In the genomic region with DNA sequence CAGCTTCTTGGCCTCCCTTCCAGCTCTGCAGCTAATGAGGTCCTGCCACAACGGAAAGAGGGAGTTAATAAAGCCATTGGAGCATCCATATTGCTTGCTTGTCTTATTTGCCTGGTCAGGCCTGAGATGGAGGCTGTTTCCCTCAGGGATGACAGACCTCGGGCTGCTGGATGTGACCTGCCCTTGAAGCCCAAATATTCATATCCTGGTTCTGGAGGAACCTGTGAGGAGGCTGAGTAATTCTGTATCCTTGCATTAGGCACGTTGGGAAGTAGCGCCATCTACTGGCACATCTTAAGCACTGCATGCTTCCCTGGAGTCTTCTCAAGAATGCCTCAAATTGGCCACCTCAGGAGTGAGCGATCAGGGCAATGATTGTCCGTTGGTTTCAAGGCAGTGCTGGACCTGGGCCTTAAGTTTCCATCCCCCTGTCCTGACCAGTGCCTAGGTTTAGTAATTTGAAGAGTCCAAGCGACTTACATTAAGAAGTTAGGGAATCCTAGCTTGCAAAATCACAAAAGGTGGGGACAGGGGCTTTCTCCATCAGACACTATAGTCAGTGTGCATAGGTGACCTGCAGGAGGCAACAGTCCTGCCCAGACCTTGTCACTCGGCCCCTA, we compare ENCODE assay signal across 9 cellular contexts. TPM values are rescaled to one million over a fixed set of nuclear protein-coding genes. Genes with fewer than 3 reads are reported as not detected.
DNase-seq lines count a peak whose midpoint lies in the region; TF ChIP-seq lines count a peak whose summit lies in the region.
"Had no signal": no experiment of that assay in that cellular context is flagged by ENCODE, and none has a peak within 500 bp of the region (broad histone marks: within the 10 kb centered on the region; RNA-seq: fewer than 3 reads in every experiment).

No MANE protein-coding gene starts in this region.

- H3K4me3 ChIP-seq in fibroblast of villous mesenchyme (ENCODE audit: low read depth, low read length) = no peak overlapping the region
- H3K4me3 ChIP-seq in suprapubic skin = no peak overlapping the region
- H3K4me3 ChIP-seq: skin epidermis had no signal

- H3K9me3 Mint-ChIP-seq in activated T-helper 1 cell treated with anti-CD3 and anti-CD28 coated beads, Interleukin-12 subunit alpha, Interleukin-12 subunit beta, Interleukin-2, Interleukin-4 antibody, amounts not matched to agents 30 ng/mL and 10 ng/mL and 1 ng/mL, durations not matched to agents 14 hours and 24 hours and 36 hours = no peaks in the 10 kb centered on the region

- no peak overlapping the region for H3K4me3 Mint-ChIP-seq in activated T-helper 1 cell treated with anti-CD3 and anti-CD28 coated beads, Interleukin-12 subunit alpha, Interleukin-12 subunit beta, Interleukin-2, Interleukin-4 antibody, amounts not matched to agents 30 ng/mL and 10 ng/mL and 1 ng/mL, durations not matched to agents 14 hours and 24 hours and 36 hours

- H3K4me1 ChIP-seq in suprapubic skin = peaks cover 30% of the 10 kb centered on the region

- H3K27ac Mint-ChIP-seq in activated T-helper 1 cell treated with anti-CD3 and anti-CD28 coated beads, Interleukin-12 subunit alpha, Interleukin-12 subunit beta, Interleukin-2, Interleukin-4 antibody, amounts not matched to agents 30 ng/mL and 10 ng/mL and 1 ng/mL, durations not matched to agents 14 hours and 24 hours and 36 hours = no peak overlapping the region

- TF ChIP-seq EP300 in suprapubic skin (IDR thresholded peaks at IDR 0.05) = no peak

- no peak for TF ChIP-seq POLR2A in suprapubic skin (IDR thresholded peaks at IDR 0.05)

- WGBS in suprapubic skin = 8% methylated on average over 7 of the region's 8 CpGs

- peaks cover 36% of the 10 kb centered on the region for H3K36me3 Mint-ChIP-seq in activated T-helper 1 cell treated with anti-CD3 and anti-CD28 coated beads, Interleukin-12 subunit alpha, Interleukin-12 subunit beta, Interleukin-2, Interleukin-4 antibody, amounts not matched to agents 30 ng/mL and 10 ng/mL and 1 ng/mL, durations not matched to agents 14 hours and 24 hours and 36 hours (ENCODE audit: low read depth)

- H3K36me3 ChIP-seq in suprapubic skin = peaks cover 36% of the 10 kb centered on the region

- no peaks in the 10 kb centered on the region for H3K27me3 ChIP-seq in suprapubic skin

- no peaks in the 10 kb centered on the region for H3K27me3 Mint-ChIP-seq in activated T-helper 1 cell treated with anti-CD3 and anti-CD28 coated beads, Interleukin-12 subunit alpha, Interleukin-12 subunit beta, Interleukin-2, Interleukin-4 antibody, amounts not matched to agents 30 ng/mL and 10 ng/mL and 1 ng/mL, durations not matched to agents 14 hours and 24 hours and 36 hours (ENCODE audit: insufficient read depth)

- TF ChIP-seq CTCF in fibroblast of villous mesenchyme (IDR thresholded peaks at IDR 0.05; ENCODE audit: insufficient read depth, low read depth, low read length) (peak; percentile 99), suprapubic skin (IDR thresholded peaks at IDR 0.05) (peak; percentile 89 to 98)

- intact Hi-C loops in activated T-helper 1 cell treated with anti-CD3 and anti-CD28 coated beads, Interleukin-12 subunit alpha, Interleukin-12 subunit beta, Interleukin-2, Interleukin-4 antibody, amounts not matched to agents 30 ng/mL and 10 ng/mL and 1 ng/mL, durations not matched to agents 14 hours and 24 hours and 36 hours (cut with micrococcal nuclease) = loop anchor here (1.0 to 2.0 kb wide), 6 partner anchors 13 to 211 kb away; partner anchors contain the start of genes CCDC163, MMACHC and PRDX1

- peaks cover 9% of the 10 kb centered on the region for H3K4me1 Mint-ChIP-seq in activated T-helper 1 cell treated with anti-CD3 and anti-CD28 coated beads, Interleukin-12 subunit alpha, Interleukin-12 subunit beta, Interleukin-2, Interleukin-4 antibody, amounts not matched to agents 30 ng/mL and 10 ng/mL and 1 ng/mL, durations not matched to agents 14 hours and 24 hours and 36 hours (ENCODE audit: low read depth)

- DNase-seq in activated gamma-delta T cell treated with Interleukin-2 at 50 U/mL for 16 hours (peak; percentile 68), activated gamma-delta T cell (lab: John Stamatoyannopoulos, UW) (no peak), KG1 (lab: John Stamatoyannopoulos, UW) (peak; percentile 21), RKO (ENCODE audit: low spot score) (peak; percentile 80), fibroblast of villous mesenchyme (ENCODE audit: low read depth) (peak; percentile 79), occipital lobe (lab: John Stamatoyannopoulos, UW) (peak; percentile 35), suprapubic skin (ENCODE audit: low spot score in 2 of 2) (peak; percentile 78 to 86)
- peak; percentile 57 for DNase-seq in activated T-helper 1 cell treated with anti-CD3 and anti-CD28 coated beads, Interleukin-12 subunit alpha, Interleukin-12 subunit beta, Interleukin-2, Interleukin-4 antibody, amounts not matched to agents 30 ng/mL and 10 ng/mL and 1 ng/mL, durations not matched to agents 14 hours and 24 hours and 36 hours (ENCODE audit: low spot score)

- H3K9me3 ChIP-seq in suprapubic skin = no peaks in the 10 kb centered on the region

- H3K27ac ChIP-seq in suprapubic skin = no peak overlapping the region

RNA-seq across cellular contexts. Expression of gene NASP, which starts 13.8 kb away (rescaled TPM):
- 250 and 251 TPM in 2 replicates for total RNA-seq in activated T-helper 1 cell treated with anti-CD3 and anti-CD28 coated beads, Interleukin-12 subunit alpha, Interleukin-12 subunit beta, Interleukin-2, Interleukin-4 antibody, amounts not matched to agents 30 ng/mL and 10 ng/mL and 1 ng/mL, durations not matched to agents 14 hours and 24 hours and 36 hours
- 44.1 and 50.5 TPM in 2 replicates for total RNA-seq in fibroblast of villous mesenchyme
- total RNA-seq in occipital lobe = 87.5 TPM
- 10 to 100 TPM; 44.2 to 79.3 (median 55.9) TPM for total RNA-seq in suprapubic skin

RNA-seq across cellular contexts. Expression of gene AKR1A1, which starts 19.4 kb away (rescaled TPM):
- 192 and 194 TPM in 2 replicates for total RNA-seq in activated T-helper 1 cell treated with anti-CD3 and anti-CD28 coated beads, Interleukin-12 subunit alpha, Interleukin-12 subunit beta, Interleukin-2, Interleukin-4 antibody, amounts not matched to agents 30 ng/mL and 10 ng/mL and 1 ng/mL, durations not matched to agents 14 hours and 24 hours and 36 hours
- total RNA-seq in fibroblast of villous mesenchyme (158 TPM in 2 replicates), occipital lobe (56.1 TPM), suprapubic skin (10 to 100 TPM; 60.1 to 87.1 (median 82.8) TPM)

RNA-seq across cellular contexts. Expression of gene PRDX1, which starts 48.4 kb away (rescaled TPM):
- total RNA-seq in activated T-helper 1 cell treated with anti-CD3 and anti-CD28 coated beads, Interleukin-12 subunit alpha, Interleukin-12 subunit beta, Interleukin-2, Interleukin-4 antibody, amounts not matched to agents 30 ng/mL and 10 ng/mL and 1 ng/mL, durations not matched to agents 14 hours and 24 hours and 36 hours = 635 and 655 TPM in 2 replicates
- total RNA-seq in fibroblast of villous mesenchyme = 361 and 523 TPM in 2 replicates
- 186 TPM for total RNA-seq in occipital lobe
- 100 to 1,000 TPM; 134 to 365 (median 296) TPM for total RNA-seq in suprapubic skin

RNA-seq across cellular contexts. Expression of gene CCDC17, which starts 53.8 kb away (rescaled TPM):
- 2.5 and 2.8 TPM in 2 replicates for total RNA-seq in activated T-helper 1 cell treated with anti-CD3 and anti-CD28 coated beads, Interleukin-12 subunit alpha, Interleukin-12 subunit beta, Interleukin-2, Interleukin-4 antibody, amounts not matched to agents 30 ng/mL and 10 ng/mL and 1 ng/mL, durations not matched to agents 14 hours and 24 hours and 36 hours
- total RNA-seq in fibroblast of villous mesenchyme = 1.3 and 1.6 TPM in 2 replicates
- 0.47 TPM for total RNA-seq in occipital lobe
- total RNA-seq in suprapubic skin = 1 to 10 TPM; 3.2 to 6.5 (median 4.0) TPM
